In the genomic region with DNA sequence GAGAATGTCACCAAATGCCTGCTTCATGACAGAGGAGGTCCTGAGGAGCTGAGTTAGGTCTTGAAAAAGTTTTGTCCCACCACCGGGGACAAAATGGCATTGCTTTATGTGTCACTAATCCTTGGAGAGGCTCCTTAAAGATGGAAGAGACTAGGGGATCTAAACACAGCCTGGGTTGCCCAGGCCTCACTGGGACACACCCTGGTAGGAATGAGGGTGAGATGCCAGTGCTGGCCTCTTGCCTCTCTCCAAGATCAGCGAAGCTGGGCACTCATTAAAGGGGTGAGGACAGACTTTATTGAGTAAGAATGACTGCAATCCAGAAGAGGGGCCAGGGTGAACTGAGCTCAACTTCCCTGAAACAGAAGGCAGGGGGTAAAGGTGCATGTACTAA, we compare ENCODE assay signal across 10 cellular contexts. TPM values are rescaled to one million over a fixed set of nuclear protein-coding genes. Genes with fewer than 3 reads are reported as not detected.
DNase-seq lines count a peak whose midpoint lies in the region; TF ChIP-seq lines count a peak whose summit lies in the region.
"Had no signal": no experiment of that assay in that cellular context is flagged by ENCODE, and none has a peak within 500 bp of the region (broad histone marks: within the 10 kb centered on the region; RNA-seq: fewer than 3 reads in every experiment).

No MANE protein-coding gene starts in this region.

- H3K9me3 Mint-ChIP-seq in immature natural killer cell = no peaks in the 10 kb centered on the region

- no peaks in the 10 kb centered on the region for H3K36me3 Mint-ChIP-seq in immature natural killer cell

- no peaks in the 10 kb centered on the region for H3K9me3 ChIP-seq in ascending aorta
- H3K9me3 ChIP-seq: heart right ventricle had no signal

- TF ChIP-seq CTCF in ascending aorta (IDR thresholded peaks at IDR 0.05) = no peak

- H3K27me3 ChIP-seq in ascending aorta = no peaks in the 10 kb centered on the region
- H3K27me3 ChIP-seq: heart right ventricle had no signal

- peaks cover 4 to 12% (median 8%) of the 10 kb centered on the region in 3 donors for H3K27me3 Mint-ChIP-seq in immature natural killer cell (ENCODE audit: low read depth in 3 of 3)

- H3K4me1 Mint-ChIP-seq in immature natural killer cell = peaks cover 49 to 51% of the 10 kb centered on the region in 2 donors

- no peak overlapping the region for H3K27ac ChIP-seq in ascending aorta

- H3K36me3 ChIP-seq in ascending aorta = no peaks in the 10 kb centered on the region
- H3K36me3 ChIP-seq: heart right ventricle had no signal

- peak; percentile 7 for DNase-seq in activated CD4-positive, alpha-beta T cell treated with anti-CD3 and anti-CD28 coated beads for 1 hour
- no peak for DNase-seq in activated CD4-positive, alpha-beta T cell treated with anti-CD3 and anti-CD28 coated beads, Interleukin-2, amount 50 U/mL, for 1 hour
- DNase-seq in NOMO-1 treated with DMSO at 0.1 percent for 48 hours (lab: John Stamatoyannopoulos, UW; ENCODE audit: unreplicated experiment) (peak; percentile 49), immature natural killer cell (no peak), NCI-H1105 treated with DMSO at 0.1 percent for 48 hours (lab: John Stamatoyannopoulos, UW) (no peak), cerebellar cortex (ENCODE audit: low spot score) (no peak), ascending aorta (ENCODE audit: low spot score in 2 of 2) (no peak)
- peak; percentile 19 for DNase-seq in stimulated activated CD8-positive, alpha-beta memory T cell treated with anti-CD3 and anti-CD28 coated beads, Interleukin-4, amount 100 ng/mL, for 48 hours
- DNase-seq: stimulated activated naive CD4-positive, alpha-beta T cell treated with Interleukin-2 at 50 U/mL for 16 hours had no signal

- no peak overlapping the region for H3K4me3 ChIP-seq in ascending aorta
- H3K4me3 ChIP-seq: heart right ventricle had no signal

- H3K27ac Mint-ChIP-seq in immature natural killer cell = peak overlapping the region in 5 of 6 donors; percentile 78 to 93 (median 81)

- no peaks in the 10 kb centered on the region for H3K4me1 ChIP-seq in ascending aorta

- peak overlapping the region in 1 of 5 donors; percentile 73 for H3K4me3 Mint-ChIP-seq in immature natural killer cell

- intact Hi-C loops in ascending aorta (cut with DNase I) = loop anchor here (5.0 kb wide), 1 partner anchor 39 kb away; no protein-coding TSS in a partner anchor

RNA-seq across cellular contexts. Expression of a gene that starts 58.5 kb away (rescaled TPM):
- 10 to 100 TPM; 24.7 to 89.9 (median 47.2) TPM for polyA plus RNA-seq in immature natural killer cell
- total RNA-seq in ascending aorta = 235 TPM

Comparison
In these comparisons a context has a peak if more than half of its experiments do, and no peak if none do; other contexts are left out.
1. DNase-seq: peak in activated CD4-positive, alpha-beta T cell treated with anti-CD3 and anti-CD28 coated beads for 1 hour (single experiment), NOMO-1 treated with DMSO at 0.1 percent for 48 hours (single experiment) and stimulated activated CD8-positive, alpha-beta memory T cell treated with anti-CD3 and anti-CD28 coated beads, Interleukin-4, amount 100 ng/mL, for 48 hours (single experiment); none in activated CD4-positive, alpha-beta T cell treated with anti-CD3 and anti-CD28 coated beads, Interleukin-2, amount 50 U/mL, for 1 hour (single experiment), immature natural killer cell (0 of 3), NCI-H1105 treated with DMSO at 0.1 percent for 48 hours (single experiment), cerebellar cortex (single experiment) and ascending aorta (0 of 2).